In genomic region chr7:69598487-69599148, GRCh38 we compare ENCODE assay signal across 8 cellular contexts. TPM values are rescaled to one million over a fixed set of nuclear protein-coding genes. Genes with fewer than 3 reads are reported as not detected.
A peak's percentile ranks its signal among the peaks of the same experiment; 100 is the strongest.
DNase-seq lines count a peak whose midpoint lies in the region; ATAC-seq and TF ChIP-seq lines count a peak whose summit lies in the region.

No MANE protein-coding gene starts in this region.

- H3K9me3 Mint-ChIP-seq in activated naive CD4-positive, alpha-beta T cell treated with anti-CD3 and anti-CD28 coated beads, Interleukin-2, amount 50 U/mL, for 24 hours: no peaks in the 10 kb centered on the region
- peaks cover 0 to 3% (median 0%) of the 10 kb centered on the region in 5 experiments for H3K9me3 Mint-ChIP-seq in brain
- H3K9me3 Mint-ChIP-seq in stimulated activated naive CD8-positive, alpha-beta T cell treated with anti-CD3 and anti-CD28 coated beads, Interleukin-15, amount 100 ng/mL, for 72 hours: no peaks in the 10 kb centered on the region

- H3K9me3 ChIP-seq in left lung: no peaks in the 10 kb centered on the region

- no peaks in the 10 kb centered on the region for H3K36me3 Mint-ChIP-seq in activated naive CD4-positive, alpha-beta T cell treated with anti-CD3 and anti-CD28 coated beads, Interleukin-2, amount 50 U/mL, for 24 hours
- no peaks in the 10 kb centered on the region for H3K36me3 Mint-ChIP-seq in brain

- H3K27ac ChIP-seq in left lung: peak overlapping the region in 1 of 2 donors; percentile 18

- intact Hi-C loops in left lung (cut with DNase I): no loop called here

- H3K4me1 Mint-ChIP-seq in activated naive CD4-positive, alpha-beta T cell treated with anti-CD3 and anti-CD28 coated beads, Interleukin-2, amount 50 U/mL, for 24 hours: peaks cover 11% of the 10 kb centered on the region
- peaks cover 5% of the 10 kb centered on the region for H3K4me1 Mint-ChIP-seq in brain
- H3K4me1 Mint-ChIP-seq in stimulated activated naive CD8-positive, alpha-beta T cell treated with anti-CD3 and anti-CD28 coated beads, Interleukin-15, amount 100 ng/mL, for 72 hours: peaks cover 25% of the 10 kb centered on the region

- H3K27ac Mint-ChIP-seq in activated naive CD4-positive, alpha-beta T cell treated with anti-CD3 and anti-CD28 coated beads, Interleukin-2, amount 50 U/mL, for 24 hours: no peak overlapping the region
- H3K27ac Mint-ChIP-seq in brain: peak overlapping the region; percentile 92 to 99 (median 96)
- no peak overlapping the region for H3K27ac Mint-ChIP-seq in stimulated activated naive CD8-positive, alpha-beta T cell treated with anti-CD3 and anti-CD28 coated beads, Interleukin-15, amount 100 ng/mL, for 72 hours

- ATAC-seq in left lung (peak; percentile 6), HG03135 (IDR thresholded peaks at IDR 0.05; ENCODE audit: unreplicated experiment) (no peak)
- ATAC-seq in stimulated activated naive CD8-positive, alpha-beta T cell treated with anti-CD3 and anti-CD28 coated beads, Interleukin-15, amount 100 ng/mL, for 72 hours: no peak

- no peak for TF ChIP-seq CTCF in brain (conservative IDR thresholded peaks at IDR 0.05)
- TF ChIP-seq CTCF in left lung (IDR thresholded peaks at IDR 0.05): no peak

- no peaks in the 10 kb centered on the region for H3K36me3 ChIP-seq in left lung

- H3K4me1 ChIP-seq in left lung: peaks cover 3 to 22% of the 10 kb centered on the region in 2 donors

- H3K27me3 ChIP-seq in left lung: peaks cover 0 to 55% of the 10 kb centered on the region in 2 donors

- peaks cover 24% of the 10 kb centered on the region for H3K27me3 Mint-ChIP-seq in activated naive CD4-positive, alpha-beta T cell treated with anti-CD3 and anti-CD28 coated beads, Interleukin-2, amount 50 U/mL, for 24 hours
- H3K27me3 Mint-ChIP-seq in brain: peaks cover 36% of the 10 kb centered on the region
- H3K27me3 Mint-ChIP-seq in stimulated activated naive CD8-positive, alpha-beta T cell treated with anti-CD3 and anti-CD28 coated beads, Interleukin-15, amount 100 ng/mL, for 72 hours: peaks cover 30% of the 10 kb centered on the region

- H3K4me3 Mint-ChIP-seq in activated naive CD4-positive, alpha-beta T cell treated with anti-CD3 and anti-CD28 coated beads, Interleukin-2, amount 50 U/mL, for 24 hours: peak overlapping the region; percentile 82
- peak overlapping the region in 1 of 5 experiments; percentile 97 for H3K4me3 Mint-ChIP-seq in brain
- H3K4me3 Mint-ChIP-seq in stimulated activated naive CD8-positive, alpha-beta T cell treated with anti-CD3 and anti-CD28 coated beads, Interleukin-15, amount 100 ng/mL, for 72 hours: peak overlapping the region; percentile 84 to 86

- no peak for DNase-seq in activated naive CD4-positive, alpha-beta T cell treated with Interleukin-2 at 50 U/mL for 16 hours
- DNase-seq in NCI-H345 (lab: John Stamatoyannopoulos, UW): peak; percentile 49
- peak; percentile 35 to 76 for DNase-seq in left lung
- DNase-seq in stimulated activated naive CD8-positive, alpha-beta T cell treated with anti-CD3 and anti-CD28 coated beads, Interleukin-15, amount 100 ng/mL, for 72 hours: no peak
- DNase-seq in cerebellar cortex (ENCODE audit: low spot score): no peak

- H3K4me3 ChIP-seq in left lung: peak overlapping the region; percentile 63 to 75

RNA-seq across cellular contexts. Expression of gene AUTS2, which starts 0.3 kb away (rescaled TPM):
- polyA plus RNA-seq in brain (ENCODE audit: insufficient read depth, low read depth, low replicate concordance): 59.9 TPM
- 10 to 100 TPM; 40.4 to 54.3 TPM for total RNA-seq in left lung

Comparison
In these comparisons a context has a peak if more than half of its experiments do, and no peak if none do; other contexts are left out.
1. H3K27ac Mint-ChIP-seq: peak in brain (5 of 5); none in activated naive CD4-positive, alpha-beta T cell treated with anti-CD3 and anti-CD28 coated beads, Interleukin-2, amount 50 U/mL, for 24 hours (single experiment) and stimulated activated naive CD8-positive, alpha-beta T cell treated with anti-CD3 and anti-CD28 coated beads, Interleukin-15, amount 100 ng/mL, for 72 hours (0 of 2).
2. DNase-seq: peak in NCI-H345 (single experiment) and left lung (2 of 2); none in activated naive CD4-positive, alpha-beta T cell treated with Interleukin-2 at 50 U/mL for 16 hours (single experiment), stimulated activated naive CD8-positive, alpha-beta T cell treated with anti-CD3 and anti-CD28 coated beads, Interleukin-15, amount 100 ng/mL, for 72 hours (0 of 2) and cerebellar cortex (single experiment).